ENCODE assay signal across 6 cellular contexts in genomic region chr4:8991449-8991848, GRCh38.
A peak's percentile ranks its signal among the peaks of the same experiment; 100 is the strongest.
DNase-seq lines count a peak whose midpoint lies in the region; ATAC-seq, FAIRE-seq and TF ChIP-seq lines count a peak whose summit lies in the region.
"Not testable (repeated sequence)": the region's sequence is repeated elsewhere in the genome, so short reads cannot be mapped to it uniquely, and the experiment has no call there.

No MANE protein-coding gene starts in this region.

- CTCF ChIA-PET in RWPE1 (lab: Yijun Ruan, JAX), result interaction anchor here (0.7 to 1.2 kb wide), 2 partner anchors 9 to 834 kb away, joined by 3 read pairs; no protein-coding TSS in a partner anchor
- CTCF ChIA-PET in K562 (lab: Yijun Ruan, JAX; ENCODE audit: low intra/inter-chr PET ratio), result not testable (repeated sequence)

- DNase-seq in GM23248, result peak; percentile 1
- DNase-seq in NAMALWA (ENCODE audit: low spot score), result peak; percentile 46
- DNase-seq in RWPE1 (ENCODE audit: low spot score), result peak; percentile 1
- peak in 3 of 4 experiments; percentile 17 to 35 (median 24) for DNase-seq in K562 (ENCODE audit: extremely low read depth in 1 of 4, low spot score in 3 of 4)
- DNase-seq in iPS-NIHi7 (ENCODE audit: extremely low spot score), result peak; percentile 10

- H3K27ac ChIP-seq in GM23248; RWPE1; K562 (ENCODE audit: extremely low read depth, low read depth, low read length): not testable (repeated sequence)

- not testable (repeated sequence) for H3K4me3 ChIP-seq in GM23248, K562

- not testable (repeated sequence) for H3K27me3 ChIP-seq in GM23248 (replicated peaks; ENCODE audit: insufficient read depth); K562 (ENCODE audit: control insufficient read depth in 2 of 2, insufficient read depth in 2 of 2, low read length in 2 of 2)

- in situ Hi-C loops in GM23248 (cut with MboI), result not testable (repeated sequence)
- in situ Hi-C loops in K562 (cut with MboI), result loop anchor here (25.0 kb wide), 2 partner anchors 271 to 346 kb away; partner anchors contain the start of genes USP17L19, USP17L20, USP17L21 and USP17L22

- not testable (repeated sequence) for H3F3A ChIP-seq in GM23248 (ENCODE audit: insufficient read depth)

- H3K4me2 ChIP-seq in GM23248 (ENCODE audit: unreplicated experiment); K562 (ENCODE audit: insufficient read depth, low read length): not testable (repeated sequence)

- not testable (repeated sequence) for H3K4me1 ChIP-seq in GM23248 (ENCODE audit: insufficient read depth); K562 (replicated peaks in 1 of 2; ENCODE audit: control insufficient read depth in 2 of 2, insufficient read depth in 2 of 2, low read length in 2 of 2)

- not testable (repeated sequence) for TF ChIP-seq EP300 in Ishikawa (IDR thresholded peaks at IDR 0.05; ENCODE audit: borderline replicate concordance); K562 (IDR thresholded peaks at IDR 0.05; ENCODE audit: low read length)

- H3K79me2 ChIP-seq in GM23248 (ENCODE audit: insufficient read depth); K562 (ENCODE audit: control insufficient read depth, insufficient read depth, low read length): not testable (repeated sequence)

- BruUV-seq in K562 (replicated peaks; lab: Mats Ljungman, UMichigan), result not testable (repeated sequence)

- POLR2A ChIA-PET in RWPE1 (lab: Yijun Ruan, JAX; ENCODE audit: low non-redundant PET); K562 (lab: Yijun Ruan, JAX): not testable (repeated sequence)

- not testable (repeated sequence) for FAIRE-seq in K562 (lab: Jason Lieb, UNC)

- not testable (repeated sequence) for H3K9me1 ChIP-seq in K562 (ENCODE audit: control insufficient read depth, insufficient read depth, low read length)

- H3K9me2 ChIP-seq in GM23248 (ENCODE audit: insufficient read depth), result not testable (repeated sequence)

- not testable (repeated sequence) for H3K36me3 ChIP-seq in GM23248 (ENCODE audit: low read depth); K562 (ENCODE audit: control insufficient read depth, insufficient read depth, low read length)

- TF ChIP-seq CTCF in RWPE1 (conservative IDR thresholded peaks at IDR 0.05; ENCODE audit: low read depth); K562 (IDR thresholded peaks at IDR 0.05 in 2 of 3, conservative IDR thresholded peaks at IDR 0.05 in 1 of 3; ENCODE audit: insufficient read depth in 2 of 3, low read depth in 1 of 3, low read length in 3 of 3): not testable (repeated sequence)

- not testable (repeated sequence) for H4K20me1 ChIP-seq in GM23248 (ENCODE audit: insufficient read depth); K562 (replicated peaks; ENCODE audit: control insufficient read depth, insufficient read depth, low read length)

- H2AFZ ChIP-seq in GM23248; K562 (ENCODE audit: low read depth, low read length): not testable (repeated sequence)

- H3K9me3 ChIP-seq in GM23248 (ENCODE audit: low read depth); K562 (replicated peaks; ENCODE audit: control insufficient read depth, insufficient read depth, low read depth, low read length): not testable (repeated sequence)

- not testable (repeated sequence) for TF ChIP-seq RAD21 in Ishikawa (IDR thresholded peaks at IDR 0.05; ENCODE audit: low read depth); K562 (CRISPR knock-in tag; conservative IDR thresholded peaks at IDR 0.05 in 1 of 2, IDR thresholded peaks at IDR 0.05 in 1 of 2)

- H3K9ac ChIP-seq in GM23248; K562 (ENCODE audit: insufficient read depth in 1 of 2, low read depth in 2 of 2, low read length in 2 of 2): not testable (repeated sequence)

- not testable (repeated sequence) for ATAC-seq in K562

- TF ChIP-seq POLR2A in K562 (conservative IDR thresholded peaks at IDR 0.05), result not testable (repeated sequence)

- intact Hi-C loops in K562 (cut with micrococcal nuclease), result not testable (repeated sequence)

TF ChIP-seq in Ishikawa, 13 proteins besides CTCF, POLR2A, EP300 and RAD21:
- peak; percentile 50 for TF ChIP-seq USF1 (IDR thresholded peaks at IDR 0.05)

TF ChIP-seq in K562, 482 proteins besides CTCF, POLR2A, EP300 and RAD21:
- TF ChIP-seq L3MBTL2 (IDR thresholded peaks at IDR 0.05) (peak; percentile 58; the same call in 1 of the 2 replicates), RAD51 (IDR thresholded peaks at IDR 0.05; ENCODE audit: borderline replicate concordance, low read depth) (peak; percentile 61), NR2C1 (tag; IDR thresholded peaks at IDR 0.05) (peak; percentile 23; the same call in 1 of the 2 replicates), SIX5 (IDR thresholded peaks at IDR 0.05; ENCODE audit: borderline replicate concordance in 1 of 2, insufficient read depth in 1 of 2, low read depth in 1 of 2, low read length in 2 of 2) (peak in 1 of 2 experiments; percentile 26; a peak in 1 of 4 replicates), HCFC1 (IDR thresholded peaks at IDR 0.05; ENCODE audit: low read depth, low read length) (peak; percentile 64), USF2 (CRISPR knock-in tag; IDR thresholded peaks at IDR 0.05) (peak; percentile 70)
- TF ChIP-seq NR2C1 (IDR thresholded peaks at IDR 0.05), result not testable (repeated sequence)
